In genomic region chr11:2159536-2160413, GRCh38 we compare ENCODE assay signal across 27 cellular contexts.
"Had no signal": no experiment of that assay in that cellular context is flagged by ENCODE, and none has a peak within 500 bp of the region (broad histone marks: within the 10 kb centered on the region; RNA-seq: fewer than 3 reads in every experiment).

No MANE protein-coding gene starts in this region.

- H3K36me3 Mint-ChIP-seq: immature natural killer cell, mesothelial cell of epicardium, naive B cell, natural killer cell, neural progenitor cell had no signal

- H3K9me3 ChIP-seq: heart left ventricle, left lung, ovary, right atrium auricular region, transverse colon, upper lobe of right lung had no signal

- H3K9ac ChIP-seq: neural progenitor cell had no signal

- H3K9me3 Mint-ChIP-seq: immature natural killer cell; mesothelial cell of epicardium; naive B cell; natural killer cell; nephron progenitor cell; neural progenitor cell; stimulated activated naive CD8-positive, alpha-beta T cell treated with anti-CD3 and anti-CD28 coated beads, Interleukin-15, amount 100 ng/mL, for 72 hours had no signal

- DNase-seq: heart left ventricle; hypothalamus; immature natural killer cell; kidney; left colon; left lung; mesendoderm; naive B cell; natural killer cell; nephron progenitor cell; ovary; stimulated activated CD4-positive, alpha-beta T cell treated with anti-CD3 and anti-CD28 coated beads, Interleukin-12 subunit alpha, Interleukin-12 subunit beta, amount 100 ng/mL, for 4 hours; stimulated activated CD4-positive, alpha-beta T cell treated with anti-CD3 and anti-CD28 coated beads, Interleukin-15, amount 100 ng/mL, for 24 hours; stimulated activated CD4-positive, alpha-beta T cell treated with anti-CD3 and anti-CD28 coated beads, Interleukin-2, amount 100 ng/mL, for 24 hours; stimulated activated CD4-positive, alpha-beta T cell treated with anti-CD3 and anti-CD28 coated beads, Interleukin-4, amount 100 ng/mL, for 1 hour; stimulated activated naive CD4-positive, alpha-beta T cell; stimulated activated naive CD8-positive, alpha-beta T cell treated with anti-CD3 and anti-CD28 coated beads, Interleukin-15, amount 100 ng/mL, for 72 hours; substantia nigra; transverse colon; upper lobe of right lung had no signal

- H3K4me3 Mint-ChIP-seq: immature natural killer cell; mesothelial cell of epicardium; naive B cell; natural killer cell; nephron progenitor cell; neural progenitor cell; stimulated activated naive CD8-positive, alpha-beta T cell treated with anti-CD3 and anti-CD28 coated beads, Interleukin-15, amount 100 ng/mL, for 72 hours had no signal

- H3K4me1 ChIP-seq: left lung, neural progenitor cell, right atrium auricular region, transverse colon, upper lobe of right lung had no signal

- ATAC-seq: heart left ventricle; left colon; left lung; natural killer cell; sciatic nerve; stimulated activated naive CD8-positive, alpha-beta T cell treated with anti-CD3 and anti-CD28 coated beads, Interleukin-15, amount 100 ng/mL, for 72 hours; upper lobe of right lung had no signal

- H3K27ac Mint-ChIP-seq: immature natural killer cell; mesothelial cell of epicardium; naive B cell; natural killer cell; nephron progenitor cell; neural progenitor cell; progenitor cell of endocrine pancreas; stimulated activated naive CD8-positive, alpha-beta T cell treated with anti-CD3 and anti-CD28 coated beads, Interleukin-15, amount 100 ng/mL, for 72 hours had no signal

- H3K36me3 ChIP-seq: heart left ventricle, left lung, neural progenitor cell, ovary, right atrium auricular region, transverse colon, upper lobe of right lung had no signal

- H3K27me3 ChIP-seq: neural progenitor cell, ovary, right atrium auricular region had no signal

- H3K4me3 ChIP-seq: heart left ventricle, left lung, lung, neural progenitor cell, ovary, right atrium auricular region, skin epidermis, transverse colon, upper lobe of right lung had no signal

- H3K4me1 Mint-ChIP-seq: immature natural killer cell; mesothelial cell of epicardium; naive B cell; natural killer cell; nephron progenitor cell; neural progenitor cell; stimulated activated naive CD8-positive, alpha-beta T cell treated with anti-CD3 and anti-CD28 coated beads, Interleukin-15, amount 100 ng/mL, for 72 hours had no signal
